ENCODE assay signal across 8 cellular contexts in the genomic region with DNA sequence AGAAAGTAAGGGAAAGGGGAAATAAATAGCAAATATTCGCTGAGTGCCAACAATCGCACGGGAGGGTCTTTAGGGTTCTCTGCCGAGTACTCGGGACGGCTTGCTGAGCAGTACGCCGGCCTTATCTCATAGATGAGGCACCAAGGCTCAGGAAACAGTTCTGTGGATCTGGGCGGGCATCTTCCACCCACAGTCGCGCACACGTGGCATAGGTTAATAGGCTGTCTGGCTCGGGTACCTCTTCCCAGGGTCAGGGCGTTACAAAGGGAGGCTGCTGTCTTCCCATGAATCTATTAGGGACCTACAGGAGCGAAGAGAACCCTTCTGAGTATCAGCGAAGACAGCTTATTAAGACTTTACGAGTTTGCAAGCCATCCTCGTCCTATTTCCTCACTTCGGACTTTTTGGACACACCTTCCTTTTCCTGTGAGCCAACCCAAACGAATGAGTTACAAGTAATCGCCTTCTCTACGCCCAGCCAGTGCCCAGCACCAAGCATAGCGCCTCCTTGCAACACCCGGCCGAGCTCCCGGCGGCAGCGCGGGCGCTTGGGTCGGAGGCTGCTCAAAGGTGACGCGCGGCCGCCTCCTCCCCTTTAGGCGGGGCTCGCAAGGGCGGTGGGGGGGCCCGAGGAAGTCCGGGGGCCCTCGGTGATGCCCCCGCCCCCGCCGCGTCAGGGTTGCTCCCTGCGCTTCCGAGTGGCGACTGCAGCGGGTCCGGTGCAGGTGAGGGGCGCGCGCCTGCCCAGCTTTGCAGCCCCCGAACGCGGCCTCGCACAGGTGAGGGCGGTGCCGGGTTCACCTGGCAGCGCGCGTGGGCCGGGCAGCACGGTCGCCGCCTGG. TPM values are rescaled to one million over a fixed set of nuclear protein-coding genes. Genes with fewer than 3 reads are reported as not detected.
DNase-seq lines count a peak whose midpoint lies in the region; ATAC-seq, FAIRE-seq and TF ChIP-seq lines count a peak whose summit lies in the region.

A gene with protein sequence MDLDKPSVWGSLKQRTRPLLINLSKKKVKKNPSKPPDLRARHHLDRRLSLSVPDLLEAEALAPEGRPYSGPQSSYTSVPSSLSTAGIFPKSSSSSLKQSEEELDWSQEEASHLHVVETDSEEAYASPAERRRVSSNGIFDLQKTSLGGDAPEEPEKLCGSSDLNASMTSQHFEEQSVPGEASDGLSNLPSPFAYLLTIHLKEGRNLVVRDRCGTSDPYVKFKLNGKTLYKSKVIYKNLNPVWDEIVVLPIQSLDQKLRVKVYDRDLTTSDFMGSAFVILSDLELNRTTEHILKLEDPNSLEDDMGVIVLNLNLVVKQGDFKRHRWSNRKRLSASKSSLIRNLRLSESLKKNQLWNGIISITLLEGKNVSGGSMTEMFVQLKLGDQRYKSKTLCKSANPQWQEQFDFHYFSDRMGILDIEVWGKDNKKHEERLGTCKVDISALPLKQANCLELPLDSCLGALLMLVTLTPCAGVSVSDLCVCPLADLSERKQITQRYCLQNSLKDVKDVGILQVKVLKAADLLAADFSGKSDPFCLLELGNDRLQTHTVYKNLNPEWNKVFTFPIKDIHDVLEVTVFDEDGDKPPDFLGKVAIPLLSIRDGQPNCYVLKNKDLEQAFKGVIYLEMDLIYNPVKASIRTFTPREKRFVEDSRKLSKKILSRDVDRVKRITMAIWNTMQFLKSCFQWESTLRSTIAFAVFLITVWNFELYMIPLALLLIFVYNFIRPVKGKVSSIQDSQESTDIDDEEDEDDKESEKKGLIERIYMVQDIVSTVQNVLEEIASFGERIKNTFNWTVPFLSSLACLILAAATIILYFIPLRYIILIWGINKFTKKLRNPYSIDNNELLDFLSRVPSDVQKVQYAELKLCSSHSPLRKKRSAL (plus strand): TSS at position 676 of the 842 bp plus-strand sequence. CDS start 66,705 bp downstream, outside the sequence.

- TF ChIP-seq POLR2A in prostate gland (IDR thresholded peaks at IDR 0.05) (peak; percentile 85), vagina (IDR thresholded peaks at IDR 0.05) (peak in 1 of 2 donors; percentile 52)

- peak in 1 of 4 experiments; percentile 1 for TF ChIP-seq CTCF in prostate gland (IDR thresholded peaks at IDR 0.05)
- TF ChIP-seq CTCF in vagina (IDR thresholded peaks at IDR 0.05), result peak in 1 of 3 experiments; percentile 5

- DNase-seq in RCC 7860 (ENCODE audit: low spot score), result peak; percentile 76
- peak; percentile 76 for DNase-seq in activated T-helper 9 cell treated with anti-CD3 and anti-CD28 coated beads, Interleukin-2, amount 50 U/mL, for 16 hours (ENCODE audit: low read depth)
- peak in 38 of 42 donors; percentile 3 to 66 (median 35) for DNase-seq in head of caudate nucleus
- peak; percentile 90 for DNase-seq in prostate gland (ENCODE audit: low spot score)
- DNase-seq in vagina (ENCODE audit: extremely low spot score in 2 of 2), result peak in 1 of 2 donors; percentile 91

- H4K20me1 ChIP-seq in BLaER1, result no peaks in the 10 kb centered on the region; the same call in 1 of the 2 replicates

- peak within 1 kb of the TSS; percentile 66 for H3K27ac ChIP-seq in BLaER1
- peak within 1 kb of the TSS; percentile 84 to 90 for H3K27ac ChIP-seq in prostate gland
- peak within 1 kb of the TSS; percentile 73 for H3K27ac ChIP-seq in vagina

- no peaks in the 10 kb centered on the region for H3K27me3 ChIP-seq in BLaER1
- H3K27me3 ChIP-seq in prostate gland (replicated peaks; ENCODE audit: insufficient read depth), result no peaks in the 10 kb centered on the region
- H3K27me3 ChIP-seq in vagina, result no peaks in the 10 kb centered on the region

- FAIRE-seq in RCC 7860 (lab: Jason Lieb, UNC), result no peak

- H3K4me2 ChIP-seq in BLaER1, result peak within 1 kb of the TSS; percentile 94

- WGBS in prostate gland, result 1% methylated on average over 63 of the region's 66 CpGs

- peak within 1 kb of the TSS; percentile 70 for H3K9ac ChIP-seq in BLaER1

- intact Hi-C loops in head of caudate nucleus (cut with DNase I) (no loop called here), prostate gland (cut with DNase I) (no loop called here), vagina (cut with DNase I) (no loop called here)

- H3K36me3 ChIP-seq in BLaER1 (no peaks in the 10 kb centered on the region), prostate gland (no peaks in the 10 kb centered on the region), vagina (no peaks in the 10 kb centered on the region)

- H3K4me1 ChIP-seq in BLaER1 (peaks cover 57% of the 10 kb centered on the region), prostate gland (replicated peaks) (no peaks in the 10 kb centered on the region), vagina (peaks cover 26% of the 10 kb centered on the region)

- H3K9me3 ChIP-seq in BLaER1, result no peaks in the 10 kb centered on the region
- no peaks in the 10 kb centered on the region for H3K9me3 ChIP-seq in prostate gland
- H3K9me3 ChIP-seq in vagina, result no peaks in the 10 kb centered on the region

- peak; percentile 77 for ATAC-seq in GM19397 (IDR thresholded peaks at IDR 0.05; ENCODE audit: unreplicated experiment)
- peak; percentile 36 for ATAC-seq in HG03565 (IDR thresholded peaks at IDR 0.05; ENCODE audit: unreplicated experiment)

- peak within 1 kb of the TSS; percentile 87 for H3K4me3 ChIP-seq in BLaER1
- peak within 1 kb of the TSS; percentile 66 to 75 for H3K4me3 ChIP-seq in prostate gland
- H3K4me3 ChIP-seq in vagina, result peak within 1 kb of the TSS; percentile 69 to 71

RNA-seq across cellular contexts. Expression of the gene that starts here (rescaled TPM):
- total RNA-seq in prostate gland (10 to 100 TPM; 25.4 to 46.3 TPM), vagina (21.1 TPM)
